9 cellular contexts compared by ENCODE assay signal in the genomic region with DNA sequence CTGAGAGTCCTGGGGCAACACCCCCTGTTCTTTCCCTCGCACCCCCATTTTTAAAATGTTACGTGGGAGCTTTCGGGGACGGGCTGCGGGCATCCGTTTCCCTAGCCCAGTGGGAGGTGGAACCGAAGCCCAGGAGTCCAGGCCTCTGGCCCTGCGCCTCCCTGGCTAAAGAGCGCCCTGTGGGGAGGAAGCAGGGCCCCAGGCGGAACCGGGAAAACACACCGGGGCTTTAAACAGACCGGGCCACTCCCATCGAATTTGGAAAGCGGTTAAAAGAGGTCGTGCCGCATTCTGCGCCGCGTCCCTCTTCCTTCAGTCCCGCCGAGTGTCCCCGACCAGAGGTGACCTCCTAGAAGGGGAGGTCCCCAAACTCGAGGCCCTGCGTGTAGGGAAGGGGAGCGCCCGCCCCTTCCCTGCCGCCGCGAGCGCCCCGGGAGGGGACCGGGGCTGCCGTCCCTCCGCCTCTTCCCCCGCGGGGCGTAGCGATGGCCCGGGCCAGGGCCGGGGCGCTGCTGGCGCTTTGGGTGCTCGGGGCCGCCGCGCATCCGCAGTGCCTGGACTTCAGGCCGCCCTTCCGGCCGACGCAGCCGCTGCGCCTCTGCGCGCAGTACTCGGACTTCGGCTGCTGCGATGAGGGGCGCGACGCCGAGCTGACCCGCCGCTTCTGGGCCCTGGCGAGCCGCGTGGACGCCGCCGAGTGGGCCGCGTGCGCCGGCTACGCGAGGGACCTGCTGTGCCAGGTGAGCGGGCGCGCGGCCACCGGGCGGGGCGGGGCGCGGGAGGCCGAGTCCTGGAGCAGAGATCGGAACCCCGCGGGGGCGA. TPM values are rescaled to one million over a fixed set of nuclear protein-coding genes. Genes with fewer than 3 reads are reported as not detected.
DNase-seq lines count a peak whose midpoint lies in the region; ATAC-seq, FAIRE-seq and TF ChIP-seq lines count a peak whose summit lies in the region.
"Had no signal": no experiment of that assay in that cellular context is flagged by ENCODE, and none has a peak within 500 bp of the region (broad histone marks: within the 10 kb centered on the region; RNA-seq: fewer than 3 reads in every experiment).

HHIPL1 (plus strand) TSS at position 407 of the 822 bp plus-strand sequence; CDS start at position 486, 79 bp downstream.

- H4K8ac ChIP-seq in H1 (ENCODE audit: extremely low read depth, insufficient read depth, low read length), result peak within 1 kb of the TSS; percentile 93

- TF ChIP-seq CTCF in H1 (IDR thresholded peaks at IDR 0.05; ENCODE audit: control extremely low read depth in 1 of 3, insufficient read depth in 1 of 3, low read depth in 1 of 3, low read length in 3 of 3), result no peak
- no peak for TF ChIP-seq CTCF in lower lobe of right lung (IDR thresholded peaks at IDR 0.05)
- TF ChIP-seq CTCF in thyroid gland (IDR thresholded peaks at IDR 0.05), result no peak

- H3K79me1 ChIP-seq in H1 (ENCODE audit: low read depth, low read length), result no peaks in the 10 kb centered on the region

- H3K18ac ChIP-seq in H1 (ENCODE audit: extremely low read depth, low read length), result peak within 1 kb of the TSS; percentile 51

- peaks cover 0 to 14% (median 5%) of the 10 kb centered on the region in 4 experiments; a peak in 5 of 7 replicates for H3K4me1 ChIP-seq in H1 (replicated peaks in 1 of 4; ENCODE audit: control insufficient read depth in 3 of 4, insufficient read depth in 4 of 4, low read length in 3 of 4)
- H3K4me1 ChIP-seq in lower lobe of right lung, result peaks cover 11% of the 10 kb centered on the region
- H3K4me1 ChIP-seq in thyroid gland, result peaks cover 0 to 8% of the 10 kb centered on the region in 2 donors

- no peak for TF ChIP-seq RAD21 in H1 (IDR thresholded peaks at IDR 0.05 in 1 of 2, conservative IDR thresholded peaks at IDR 0.05 in 1 of 2; ENCODE audit: low read depth in 2 of 2, low read length in 2 of 2)

- H2BK20ac ChIP-seq in H1 (ENCODE audit: low read length), result 0 out of 2 replicates have a peak within 1 kb of the TSS, but pooled peaks have one; percentile 72

- H4K20me1 ChIP-seq in H1 (replicated peaks in 1 of 2; ENCODE audit: control insufficient read depth in 1 of 2, insufficient read depth in 2 of 2, low read length in 2 of 2), result no peaks in the 10 kb centered on the region

- peak within 1 kb of the TSS; percentile 55 to 88 for H3K4me2 ChIP-seq in H1 (ENCODE audit: insufficient read depth in 1 of 2, low read depth in 2 of 2, low read length in 2 of 2)

- H3K27ac ChIP-seq in H1 (ENCODE audit: low read depth, low read length) (no peak within 1 kb of the TSS), lower lobe of right lung (no peak within 1 kb of the TSS), thyroid gland (no peak within 1 kb of the TSS)

- H2BK120ac ChIP-seq in H1 (replicated peaks; ENCODE audit: low read depth, low read length), result no peak within 1 kb of the TSS

- H4K91ac ChIP-seq in H1 (replicated peaks; ENCODE audit: insufficient read length, low read length), result peak within 1 kb of the TSS; percentile 89

- peaks cover 0 to 30% (median 22%) of the 10 kb centered on the region in 4 experiments; a peak in 6 of 7 replicates for H3K27me3 ChIP-seq in H1 (replicated peaks in 1 of 4; ENCODE audit: control insufficient read depth in 3 of 4, extremely low read depth in 1 of 4, insufficient read depth in 3 of 4, low read length in 3 of 4)
- H3K27me3 ChIP-seq in lower lobe of right lung (ENCODE audit: low read depth), result peaks cover 18% of the 10 kb centered on the region
- no peaks in the 10 kb centered on the region for H3K27me3 ChIP-seq in thyroid gland

- intact Hi-C loops in lower lobe of right lung (cut with DNase I), result no loop called here
- intact Hi-C loops in thyroid gland (cut with DNase I), result no loop called here

- no peak within 1 kb of the TSS for H3K14ac ChIP-seq in H1 (ENCODE audit: insufficient read length)

- H2AFZ ChIP-seq in H1 (ENCODE audit: low read length), result peak within 1 kb of the TSS; percentile 57

- CTCF ChIA-PET in H1 (lab: Charles Lee; ENCODE audit: partially characterized antibody), result interaction anchor here (1.0 to 4.7 kb wide), 6 partner anchors 9 to 126 kb away, joined by 3 to 13 read pairs (median 4); no protein-coding TSS in a partner anchor

- no peak within 1 kb of the TSS for H2AK5ac ChIP-seq in H1 (ENCODE audit: low read depth, low read length)

- no peak for FAIRE-seq in H1 (lab: Jason Lieb, UNC)

- POLR2A ChIA-PET in H1 (lab: Charles Lee; ENCODE audit: partially characterized antibody), result interaction anchor here (1.6 kb wide), 1 partner anchor 130 kb away, joined by 3 read pairs; no protein-coding TSS in a partner anchor

- no peak for TF ChIP-seq EP300 in H1 (IDR thresholded peaks at IDR 0.05; ENCODE audit: borderline replicate concordance in 1 of 2, low read depth in 2 of 2, low read length in 2 of 2)

- peak within 1 kb of the TSS; percentile 35 for H4K5ac ChIP-seq in H1 (ENCODE audit: insufficient read length, low read depth, low read length)

- H3K36me3 ChIP-seq in H1 (ENCODE audit: control insufficient read depth in 2 of 4, insufficient read depth in 4 of 4, low read length in 3 of 4) (no peaks in the 10 kb centered on the region), lower lobe of right lung (no peaks in the 10 kb centered on the region), thyroid gland (no peaks in the 10 kb centered on the region)

- peak within 1 kb of the TSS; percentile 75; the same call in 1 of the 2 replicates for H2BK12ac ChIP-seq in H1 (ENCODE audit: low read depth, low read length)

- H3K56ac ChIP-seq in H1 (replicated peaks; ENCODE audit: insufficient read length, low read depth, low read length), result peak within 1 kb of the TSS; percentile 39

- 3% methylated on average over 63 of the region's 91 CpGs; no CpG with 5 or more reads in 1 of the 2 experiments for WGBS in H1 (ENCODE audit: extremely low coverage in 1 of 2, insufficient coverage in 1 of 2, insufficient read length in 1 of 2, insufficient replicate concordance in 2 of 2, low coverage in 1 of 2, low lambda C conversion rate in 2 of 2, missing lambda C conversion rate in 1 of 2), 2 experiments
- WGBS in thyroid gland, 2 donors, result 25 to 35% methylated on average over 10 to 18 of the region's 91 CpGs

- H3K23me2 ChIP-seq in H1 (ENCODE audit: low read depth, low read length), result peaks cover 10% of the 10 kb centered on the region; the same call in 1 of the 2 replicates

- peak within 1 kb of the TSS in 2 of 4 experiments; percentile 8 to 9; a peak in 2 of 7 replicates for H3K9ac ChIP-seq in H1 (replicated peaks in 1 of 4; ENCODE audit: extremely low read depth in 1 of 4, low read depth in 3 of 4, low read length in 3 of 4)

- H2BK5ac ChIP-seq in H1 (ENCODE audit: low read depth, low read length), result no peak within 1 kb of the TSS

- H3K4me3 ChIP-seq in H1 (ENCODE audit: extremely low read depth in 1 of 4, insufficient read depth in 2 of 4, low read depth in 3 of 4, low read length in 4 of 4), result peak within 1 kb of the TSS; percentile 40 to 75 (median 56)
- peak within 1 kb of the TSS; percentile 57 for H3K4me3 ChIP-seq in lower lobe of right lung
- H3K4me3 ChIP-seq in thyroid gland (replicated peaks in 1 of 3), result peak within 1 kb of the TSS in 2 of 3 donors; percentile 26 to 46

- no peak within 1 kb of the TSS for H3K23ac ChIP-seq in H1 (ENCODE audit: insufficient read length)

- H3K4ac ChIP-seq in H1 (replicated peaks; ENCODE audit: insufficient read length, low read depth, low read length), result peak within 1 kb of the TSS; percentile 53

- H2BK15ac ChIP-seq in H1 (ENCODE audit: low read length), result peak within 1 kb of the TSS; percentile 61; the same call in 1 of the 2 replicates

- ATAC-seq in lower lobe of right lung (peak; percentile 50 to 61), GM18511 (IDR thresholded peaks at IDR 0.05; ENCODE audit: unreplicated experiment) (no peak)

- H3K9me3 ChIP-seq in H1 (ENCODE audit: insufficient read depth in 2 of 2, low read depth in 1 of 2, low read length in 1 of 2) (no peaks in the 10 kb centered on the region), lower lobe of right lung (no peaks in the 10 kb centered on the region), thyroid gland (no peaks in the 10 kb centered on the region)

- TF ChIP-seq POLR2A in H1 (IDR thresholded peaks at IDR 0.05; ENCODE audit: control extremely low read depth in 1 of 2, low read depth in 2 of 2, low read length in 2 of 2) (no peak), thyroid gland (IDR thresholded peaks at IDR 0.05) (no peak)

- DNase-seq in NCI-H1417 (lab: John Stamatoyannopoulos, UW) (peak in 2 of 3 experiments; percentile 40 to 43), NCI-H1417 treated with DMSO at 0.1 percent for 48 hours (lab: John Stamatoyannopoulos, UW) (no peak), H1 (ENCODE audit: low read depth in 1 of 2, low spot score in 2 of 2) (peak in 1 of 2 experiments; percentile 70), lower lobe of right lung (no peak), thyroid gland (peak in 1 of 2 donors; percentile 17)
- DNase-seq in stimulated activated CD4-positive, alpha-beta T cell treated with anti-CD3 and anti-CD28 coated beads, Interleukin-4, amount 100 ng/mL, for 1 hour, result no peak
- no peak for DNase-seq in stimulated activated naive CD4-positive, alpha-beta T cell treated with Interleukin-2 at 50 U/mL for 16 hours (lab: John Stamatoyannopoulos, UW)
- DNase-seq: NCI-H187 had no signal

- no peaks in the 10 kb centered on the region for H3K79me2 ChIP-seq in H1 (ENCODE audit: control insufficient read depth in 1 of 2, insufficient read depth in 2 of 2, low read length in 2 of 2)

TF ChIP-seq in H1, 55 proteins besides CTCF, POLR2A, EP300 and RAD21 (continues in another document):
- TF ChIP-seq RBBP5 (IDR thresholded peaks at IDR 0.05; ENCODE audit: borderline replicate concordance, low read depth, low read length), result peak; percentile 74; the same call in 1 of the 2 replicates
- TF ChIP-seq, protein P1, sequence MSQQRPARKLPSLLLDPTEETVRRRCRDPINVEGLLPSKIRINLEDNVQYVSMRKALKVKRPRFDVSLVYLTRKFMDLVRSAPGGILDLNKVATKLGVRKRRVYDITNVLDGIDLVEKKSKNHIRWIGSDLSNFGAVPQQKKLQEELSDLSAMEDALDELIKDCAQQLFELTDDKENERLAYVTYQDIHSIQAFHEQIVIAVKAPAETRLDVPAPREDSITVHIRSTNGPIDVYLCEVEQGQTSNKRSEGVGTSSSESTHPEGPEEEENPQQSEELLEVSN (IDR thresholded peaks at IDR 0.05), result peak; percentile 70; the same call in 1 of the 2 replicates
- no peak for TF ChIP-seq SIN3A (conservative IDR thresholded peaks at IDR 0.05 in 1 of 2, IDR thresholded peaks at IDR 0.05 in 1 of 2; ENCODE audit: low read depth in 1 of 2, low read length in 2 of 2)

RNA-seq across cellular contexts. Expression of gene HHIPL1, which starts in this region (rescaled TPM):
- total RNA-seq in H1 (2021; fragmentation: NEBNext Ultra II Directional; extraction: Animal tissue kit (Norgen Biotek cat#: 25700)), result 2.6 and 3.1 TPM in 2 replicates
- 1.5 and 2.1 TPM in 2 replicates for polyA plus RNA-seq in H1 (2011; rRNA removed)
- 1.4 TPM for polyA plus RNA-seq in H1 (2011; cell fraction: cytosol; rRNA removed)
- polyA plus RNA-seq in H1 (2011; cell fraction: nucleus; rRNA removed), result 3.1 TPM
- polyA plus RNA-seq in H1 (2012, experiment 1 of 2), result 1.0 to 2.0 TPM (median 1.8 TPM) in 4 replicates
- polyA plus RNA-seq in H1 (2012, experiment 2 of 2), result 1.2 TPM
- 1.2 TPM for polyA plus RNA-seq in H1 (2013, experiment 1 of 2)
- 1.6 TPM for polyA plus RNA-seq in H1 (2013, experiment 2 of 2)
- polyA minus RNA-seq in H1 (2011; rRNA and poly(A)+ RNA removed), result 1.4 and 1.5 TPM in 2 replicates
- polyA minus RNA-seq in H1 (2011; cell fraction: cytosol; rRNA and poly(A)+ RNA removed), result 1.7 TPM
- 3.8 TPM for polyA minus RNA-seq in H1 (2011; cell fraction: nucleus; rRNA and poly(A)+ RNA removed)
- 1.6 TPM for total RNA-seq in lower lobe of right lung
- 1 to 10 TPM in 3 of 4 donors, under 1 TPM in 1; 0.98 to 2.7 (median 1.1) TPM for total RNA-seq in thyroid gland

Comparison
In these comparisons a context has a peak if more than half of its experiments do, and no peak if none do; other contexts are left out.
1. DNase-seq: peak in NCI-H1417 (2 of 3); none in NCI-H1417 treated with DMSO at 0.1 percent for 48 hours (single experiment), lower lobe of right lung (single experiment), stimulated activated CD4-positive, alpha-beta T cell treated with anti-CD3 and anti-CD28 coated beads, Interleukin-4, amount 100 ng/mL, for 1 hour (single experiment) and stimulated activated naive CD4-positive, alpha-beta T cell treated with Interleukin-2 at 50 U/mL for 16 hours (single experiment).
2. Peak in every context shown above with its lines, with median percentiles within 50 percentile points of each other: H3K4me3 ChIP-seq.